8 cellular contexts compared by ENCODE assay signal in the genomic region with DNA sequence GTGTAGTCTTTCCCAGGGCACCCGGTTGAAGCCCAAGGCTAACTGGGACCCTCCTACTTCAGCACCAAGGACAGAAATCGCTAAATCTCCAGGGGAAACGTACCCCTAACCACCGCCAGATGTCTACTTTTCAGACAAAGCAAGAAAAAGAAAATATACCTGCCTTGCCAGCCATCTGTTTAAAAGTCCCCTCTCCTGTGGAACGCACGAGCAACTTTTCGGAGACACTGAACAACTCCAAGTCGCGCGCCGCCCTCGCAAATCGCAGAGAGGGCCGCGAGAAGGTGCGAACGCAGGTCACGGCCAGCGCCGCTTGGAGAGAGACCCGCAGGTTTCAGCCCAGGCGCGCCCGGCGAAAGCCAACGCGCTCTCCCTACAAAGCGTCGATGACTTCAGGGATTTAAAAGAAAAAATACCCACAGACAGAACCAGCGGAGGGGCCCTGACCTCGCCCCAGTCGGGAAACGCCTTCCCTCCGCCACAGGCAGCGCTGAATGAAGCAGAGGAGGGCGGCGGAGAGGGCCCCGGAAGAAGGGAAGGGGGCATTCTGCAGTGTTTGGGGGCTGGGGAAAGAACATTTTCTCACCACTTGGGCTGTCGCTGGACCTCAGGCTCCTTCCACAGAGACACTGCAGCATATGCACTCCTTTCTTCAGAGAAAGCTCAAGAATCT.
DNase-seq lines count a peak whose midpoint lies in the region; ATAC-seq and TF ChIP-seq lines count a peak whose summit lies in the region.

No MANE protein-coding gene starts in this region.

- no peak overlapping the region for H2BK120ac ChIP-seq in mesendoderm (ENCODE audit: low read depth, low read length)

- no peak overlapping the region for H3K4ac ChIP-seq in mesendoderm (ENCODE audit: low read depth, low read length)

- TF ChIP-seq CTCF in cardiac fibroblast (IDR thresholded peaks at IDR 0.05; ENCODE audit: low read depth, low read length) = no peak

- H2AK5ac ChIP-seq in mesendoderm (ENCODE audit: low read length) = no peak overlapping the region

- no peak overlapping the region for H3K27ac Mint-ChIP-seq in activated CD4-positive, alpha-beta memory T cell treated with anti-CD3 and anti-CD28 coated beads, Interleukin-2, amount 10 ng/mL, durations not matched to agents 7 days and 5 days

- H3K9ac ChIP-seq in mesendoderm (ENCODE audit: low read length) = peak overlapping the region; percentile 19

- peaks cover 2% of the 10 kb centered on the region for H3K4me1 Mint-ChIP-seq in activated CD4-positive, alpha-beta memory T cell treated with anti-CD3 and anti-CD28 coated beads, Interleukin-2, amount 10 ng/mL, durations not matched to agents 7 days and 5 days

- H3K36me3 ChIP-seq in mesendoderm (ENCODE audit: control insufficient read depth, insufficient read depth, low read length) = no peaks in the 10 kb centered on the region

- H3K79me1 ChIP-seq in mesendoderm (ENCODE audit: low read length) = no peaks in the 10 kb centered on the region

- no peak overlapping the region for H3K18ac ChIP-seq in mesendoderm (ENCODE audit: low read length)

- H3K56ac ChIP-seq in mesendoderm (ENCODE audit: low read length) = no peak overlapping the region

- no peak for ATAC-seq in HG02642 (IDR thresholded peaks at IDR 0.05; ENCODE audit: poor library complexity, unreplicated experiment)

- no peak overlapping the region for H3K27ac ChIP-seq in mesendoderm (ENCODE audit: low read depth, low read length)

- no peak overlapping the region for H3K4me3 Mint-ChIP-seq in activated CD4-positive, alpha-beta memory T cell treated with anti-CD3 and anti-CD28 coated beads, Interleukin-2, amount 10 ng/mL, durations not matched to agents 7 days and 5 days

- WGBS in mesendoderm (ENCODE audit: extremely low coverage, insufficient coverage, low lambda C conversion rate) = no CpG with 5 or more reads among the region's 39 CpGs

- H3K4me3 ChIP-seq in cardiac fibroblast (replicated peaks in 1 of 2; ENCODE audit: low read depth in 2 of 2, low read length in 2 of 2) = peak overlapping the region in 1 of 2 donors; percentile 36
- peak overlapping the region; percentile 39 for H3K4me3 ChIP-seq in mesendoderm (ENCODE audit: low read length)

- no peak overlapping the region for H2BK5ac ChIP-seq in mesendoderm (ENCODE audit: low read length)

- H3K23ac ChIP-seq in mesendoderm (ENCODE audit: low read length) = no peak overlapping the region

- POLR2A ChIA-PET in activated CD4-positive, alpha-beta memory T cell treated with anti-CD3 and anti-CD28 coated beads, Interleukin-2, amount 10 ng/mL, durations not matched to agents 7 days and 5 days (lab: Charles Lee) = no interaction called here

- DNase-seq in AG08396 (ENCODE audit: low spot score) = peak; percentile 10
- DNase-seq in M059J (ENCODE audit: low read depth) = peak; percentile 3
- peak; percentile 9 to 15 for DNase-seq in cardiac fibroblast (ENCODE audit: low read depth in 2 of 2)
- DNase-seq in mesendoderm = peak; percentile 82
- DNase-seq in T-helper 9 cell = no peak
- no peak for DNase-seq in AG08395 (ENCODE audit: low spot score)
- DNase-seq in activated CD4-positive, alpha-beta memory T cell treated with anti-CD3 and anti-CD28 coated beads, Interleukin-2, amount 10 ng/mL, durations not matched to agents 7 days and 5 days = no peak

- H4K8ac ChIP-seq in mesendoderm (ENCODE audit: low read depth, low read length) = no peak overlapping the region

- H2BK15ac ChIP-seq in mesendoderm (replicated peaks; ENCODE audit: low read depth) = no peak overlapping the region

- no peaks in the 10 kb centered on the region for H3K79me2 ChIP-seq in mesendoderm (ENCODE audit: control insufficient read depth, insufficient read depth, low read length)

- peaks cover 34% of the 10 kb centered on the region for H3K27me3 Mint-ChIP-seq in activated CD4-positive, alpha-beta memory T cell treated with anti-CD3 and anti-CD28 coated beads, Interleukin-2, amount 10 ng/mL, durations not matched to agents 7 days and 5 days

- H3K4me1 ChIP-seq in mesendoderm (ENCODE audit: control insufficient read depth, low read depth, low read length) = peaks cover 5% of the 10 kb centered on the region

- H3K27me3 ChIP-seq in mesendoderm (ENCODE audit: insufficient read depth, low read length, poor library complexity) = no peaks in the 10 kb centered on the region

- no peaks in the 10 kb centered on the region for H3K9me3 Mint-ChIP-seq in activated CD4-positive, alpha-beta memory T cell treated with anti-CD3 and anti-CD28 coated beads, Interleukin-2, amount 10 ng/mL, durations not matched to agents 7 days and 5 days

- peak overlapping the region; percentile 34 for H3K4me2 ChIP-seq in mesendoderm (ENCODE audit: low read length)

- H3K36me3 Mint-ChIP-seq in activated CD4-positive, alpha-beta memory T cell treated with anti-CD3 and anti-CD28 coated beads, Interleukin-2, amount 10 ng/mL, durations not matched to agents 7 days and 5 days (ENCODE audit: low read depth) = peaks cover 2% of the 10 kb centered on the region

- H4K5ac ChIP-seq in mesendoderm (ENCODE audit: low read length) = no peak overlapping the region

- CTCF ChIA-PET in activated CD4-positive, alpha-beta memory T cell treated with anti-CD3 and anti-CD28 coated beads, Interleukin-2, amount 10 ng/mL, durations not matched to agents 7 days and 5 days (lab: Charles Lee) = no interaction called here

Comparison
In these comparisons a context has a peak if more than half of its experiments do, and no peak if none do; other contexts are left out.
1. DNase-seq: peak in AG08396 (single experiment), M059J (single experiment), cardiac fibroblast (2 of 2) and mesendoderm (single experiment); none in T-helper 9 cell (single experiment), AG08395 (single experiment) and activated CD4-positive, alpha-beta memory T cell treated with anti-CD3 and anti-CD28 coated beads, Interleukin-2, amount 10 ng/mL, durations not matched to agents 7 days and 5 days (single experiment).